Comparison of ENCODE assay signal across 1 cellular context in genomic region chr18:79965119-79965902, GRCh38.
TF ChIP-seq lines count a peak whose summit lies in the region.

No MANE protein-coding gene starts in this region.

TF ChIP-seq in HEK293, 187 proteins besides CTCF, POLR2A, EP300 and RAD21 (continued from another document and continues in another):
- TF ChIP-seq ZNF704 (tag by site-specific recombination; IDR thresholded peaks at IDR 0.05) (no peak), ZNF423 (tag by site-specific recombination; IDR thresholded peaks at IDR 0.05) (no peak), ZNF133 (tag by site-specific recombination; IDR thresholded peaks at IDR 0.05) (no peak), ZBTB1 (tag by site-specific recombination; IDR thresholded peaks at IDR 0.05) (no peak), SCRT1 (tag by site-specific recombination; IDR thresholded peaks at IDR 0.05; ENCODE audit: borderline replicate concordance) (no peak), ZNF707 (tag by site-specific recombination; IDR thresholded peaks at IDR 0.05) (no peak), TSHZ1 (tag by site-specific recombination; IDR thresholded peaks at IDR 0.05; ENCODE audit: borderline replicate concordance) (no peak), ZNF132 (tag by site-specific recombination; IDR thresholded peaks at IDR 0.05; ENCODE audit: borderline replicate concordance) (no peak), ZNF792 (tag by site-specific recombination; IDR thresholded peaks at IDR 0.05) (no peak), IKZF3 (tag by site-specific recombination; IDR thresholded peaks at IDR 0.05) (peak; percentile 48), ZNF354C (tag by site-specific recombination; IDR thresholded peaks at IDR 0.05; ENCODE audit: borderline replicate concordance, low read depth) (no peak), ZNF280C (tag by site-specific recombination; IDR thresholded peaks at IDR 0.05) (no peak), ZXDB (tag by site-specific recombination; IDR thresholded peaks at IDR 0.05) (peak; percentile 73), HIC1 (tag by site-specific recombination; IDR thresholded peaks at IDR 0.05) (no peak), PRDM10 (tag by site-specific recombination; IDR thresholded peaks at IDR 0.05) (no peak), ZNF658 (tag by site-specific recombination; IDR thresholded peaks at IDR 0.05) (no peak), ZNF580 (tag by site-specific recombination; IDR thresholded peaks at IDR 0.05) (no peak; the same call in 1 of the 2 replicates), ZBTB44 (tag by site-specific recombination; IDR thresholded peaks at IDR 0.05) (peak; percentile 100), ZFP69B (tag by site-specific recombination; IDR thresholded peaks at IDR 0.05) (peak; percentile 46; the same call in 1 of the 2 replicates), ZNF548 (tag by site-specific recombination; IDR thresholded peaks at IDR 0.05) (no peak), ZNF433 (tag by site-specific recombination; IDR thresholded peaks at IDR 0.05; ENCODE audit: low read depth) (no peak), ZNF16 (tag by site-specific recombination; IDR thresholded peaks at IDR 0.05; ENCODE audit: low read depth) (no peak), ZNF157 (tag by site-specific recombination; IDR thresholded peaks at IDR 0.05) (no peak), KLF16 (tag by site-specific recombination; IDR thresholded peaks at IDR 0.05) (peak; percentile 27; the same call in 1 of the 2 replicates), ZBTB20 (tag by site-specific recombination; IDR thresholded peaks at IDR 0.05) (peak; percentile 49), ZNF645 (tag by site-specific recombination; IDR thresholded peaks at IDR 0.05) (no peak), ZBTB8A (tag by site-specific recombination; IDR thresholded peaks at IDR 0.05) (peak; percentile 57), SALL2 (tag by site-specific recombination; IDR thresholded peaks at IDR 0.05; ENCODE audit: borderline replicate concordance) (no peak), ZNF660 (tag by site-specific recombination; IDR thresholded peaks at IDR 0.05) (0 out of 2 replicates have a peak, but pooled peaks have one; percentile 59), ZNF449 (tag by site-specific recombination; IDR thresholded peaks at IDR 0.05) (0 out of 2 replicates have a peak, but pooled peaks have one; percentile 14), ZNF626 (tag by site-specific recombination; IDR thresholded peaks at IDR 0.05) (no peak), PRDM4 (tag by site-specific recombination; IDR thresholded peaks at IDR 0.05) (no peak; the same call in 1 of the 2 replicates), ZNF610 (tag by site-specific recombination; IDR thresholded peaks at IDR 0.05; ENCODE audit: borderline replicate concordance) (peak; percentile 83), ZNF398 (tag by site-specific recombination; IDR thresholded peaks at IDR 0.05) (peak; percentile 52)
